ENCODE assay signal across 21 cellular contexts in genomic region chr3:8561365-8561764, GRCh38. TPM values are rescaled to one million over a fixed set of nuclear protein-coding genes. Genes with fewer than 3 reads are reported as not detected.
DNase-seq lines count a peak whose midpoint lies in the region; ATAC-seq and TF ChIP-seq lines count a peak whose summit lies in the region.
"Had no signal": no experiment of that assay in that cellular context is flagged by ENCODE, and none has a peak within 500 bp of the region (broad histone marks: within the 10 kb centered on the region; RNA-seq: fewer than 3 reads in every experiment).

No MANE protein-coding gene starts in this region.

- TF ChIP-seq EP300 in suprapubic skin (IDR thresholded peaks at IDR 0.05), result no peak

- no peak overlapping the region for H3K4me3 Mint-ChIP-seq in WTC11
- H3K4me3 Mint-ChIP-seq: activated CD8-positive, alpha-beta T cell treated with anti-CD3 and anti-CD28 coated beads, Interleukin-2, amount 10 ng/mL, durations not matched to agents 7 days and 5 days; activated naive CD4-positive, alpha-beta T cell treated with anti-CD3 and anti-CD28 coated beads, Interleukin-2, amount 10 ng/mL, durations not matched to agents 7 days and 5 days; CD4-positive, alpha-beta memory T cell; natural killer cell; stimulated activated memory B cell treated with anti-CD40 and anti-IgM and Interleukin-4, amounts not matched to agents 10 μg/mL and 1 μg/mL and 100 μg/mL, for 72 hours had no signal

- H3K27me3 Mint-ChIP-seq in WTC11 (ENCODE audit: low read depth), result no peaks in the 10 kb centered on the region
- H3K27me3 Mint-ChIP-seq: stimulated activated memory B cell treated with anti-CD40 and anti-IgM and Interleukin-4, amounts not matched to agents 10 μg/mL and 1 μg/mL and 100 μg/mL, for 72 hours had no signal

- H3K4me1 Mint-ChIP-seq in WTC11, result 0 out of 2 replicates have a peak, but pooled peaks cover 3% of the 10 kb centered on the region
- H3K4me1 Mint-ChIP-seq: activated naive CD4-positive, alpha-beta T cell treated with anti-CD3 and anti-CD28 coated beads, Interleukin-2, amount 10 ng/mL, durations not matched to agents 7 days and 5 days; CD4-positive, alpha-beta memory T cell; natural killer cell; stimulated activated memory B cell treated with anti-CD40 and anti-IgM and Interleukin-4, amounts not matched to agents 10 μg/mL and 1 μg/mL and 100 μg/mL, for 72 hours had no signal

- H3K4me1 ChIP-seq in body of pancreas, result peaks cover 11% of the 10 kb centered on the region
- H3K4me1 ChIP-seq in osteoblast (ENCODE audit: insufficient read depth, low read length), result peaks cover 29% of the 10 kb centered on the region
- peaks cover 20% of the 10 kb centered on the region for H3K4me1 ChIP-seq in suprapubic skin
- H3K4me1 ChIP-seq: transverse colon had no signal

- H2AFZ ChIP-seq in osteoblast (ENCODE audit: low read length), result no peak overlapping the region

- H3K36me3 ChIP-seq in body of pancreas (replicated peaks in 1 of 2; ENCODE audit: insufficient read depth in 1 of 2, low read depth in 2 of 2) (peaks cover 0 to 3% of the 10 kb centered on the region in 2 donors), osteoblast (ENCODE audit: insufficient read depth, low read length) (peaks cover 51% of the 10 kb centered on the region), suprapubic skin (peaks cover 8% of the 10 kb centered on the region)
- H3K36me3 ChIP-seq: MG63, transverse colon had no signal

- intact Hi-C loops in body of pancreas (cut with DNase I), result no loop called here
- intact Hi-C loops in left cardiac atrium (cut with DNase I), result no loop called here

- peak in 3 of 4 donors; percentile 15 to 28 (median 26) for DNase-seq in body of pancreas
- peak; percentile 62 for DNase-seq in left cardiac atrium
- DNase-seq in osteoblast (ENCODE audit: insufficient read length, low spot score, missing footprints), result no peak
- DNase-seq in suprapubic skin (ENCODE audit: low spot score in 2 of 2), result no peak
- DNase-seq in WTC11 (ENCODE audit: low spot score), result no peak
- DNase-seq: activated CD8-positive, alpha-beta T cell treated with anti-CD3 and anti-CD28 coated beads, Interleukin-2, amount 10 ng/mL, durations not matched to agents 7 days and 5 days; activated naive CD4-positive, alpha-beta T cell treated with anti-CD3 and anti-CD28 coated beads, Interleukin-2, amount 10 ng/mL, durations not matched to agents 7 days and 5 days; activated T-cell treated with anti-CD3 and anti-CD28 coated beads, Interleukin-2, amount 50 U/mL, for 48 hours; CD4-positive, alpha-beta memory T cell; dorsolateral prefrontal cortex; MG63; natural killer cell; NCI-H1694; NCI-H774; PC-3; transverse colon had no signal

- TF ChIP-seq POLR2A in body of pancreas (IDR thresholded peaks at IDR 0.05) (no peak), suprapubic skin (IDR thresholded peaks at IDR 0.05) (no peak)

- no peak overlapping the region for H3K4me3 ChIP-seq in body of pancreas
- H3K4me3 ChIP-seq in osteoblast (ENCODE audit: insufficient read depth, low read length), result no peak overlapping the region
- H3K4me3 ChIP-seq in suprapubic skin, result no peak overlapping the region
- H3K4me3 ChIP-seq: dorsolateral prefrontal cortex, MG63, transverse colon had no signal

- no peak overlapping the region for H3K27ac Mint-ChIP-seq in WTC11
- H3K27ac Mint-ChIP-seq: activated CD8-positive, alpha-beta T cell treated with anti-CD3 and anti-CD28 coated beads, Interleukin-2, amount 10 ng/mL, durations not matched to agents 7 days and 5 days; activated naive CD4-positive, alpha-beta T cell treated with anti-CD3 and anti-CD28 coated beads, Interleukin-2, amount 10 ng/mL, durations not matched to agents 7 days and 5 days; CD4-positive, alpha-beta memory T cell; natural killer cell; stimulated activated memory B cell treated with anti-CD40 and anti-IgM and Interleukin-4, amounts not matched to agents 10 μg/mL and 1 μg/mL and 100 μg/mL, for 72 hours had no signal

- no peaks in the 10 kb centered on the region for H3K9me3 Mint-ChIP-seq in WTC11
- H3K9me3 Mint-ChIP-seq: activated naive CD4-positive, alpha-beta T cell treated with anti-CD3 and anti-CD28 coated beads, Interleukin-2, amount 10 ng/mL, durations not matched to agents 7 days and 5 days; natural killer cell; stimulated activated memory B cell treated with anti-CD40 and anti-IgM and Interleukin-4, amounts not matched to agents 10 μg/mL and 1 μg/mL and 100 μg/mL, for 72 hours had no signal

- POLR2A ChIA-PET in WTC11 (lab: Charles Lee), result no interaction called here

- H3K36me3 Mint-ChIP-seq in WTC11, result 0 out of 2 replicates have a peak, but pooled peaks cover 4% of the 10 kb centered on the region
- H3K36me3 Mint-ChIP-seq: activated naive CD4-positive, alpha-beta T cell treated with anti-CD3 and anti-CD28 coated beads, Interleukin-2, amount 10 ng/mL, durations not matched to agents 7 days and 5 days; CD4-positive, alpha-beta memory T cell; natural killer cell had no signal

- H3K27me3 ChIP-seq in body of pancreas (no peaks in the 10 kb centered on the region), osteoblast (ENCODE audit: insufficient read depth, low read length) (no peaks in the 10 kb centered on the region), suprapubic skin (no peaks in the 10 kb centered on the region)
- H3K27me3 ChIP-seq: dorsolateral prefrontal cortex, MG63, transverse colon had no signal

- no peaks in the 10 kb centered on the region for H3K79me2 ChIP-seq in osteoblast (ENCODE audit: insufficient read depth, low read length)

- H3K27ac ChIP-seq in body of pancreas (no peak overlapping the region), osteoblast (ENCODE audit: low read depth, low read length) (peak overlapping the region; percentile 96), suprapubic skin (peak overlapping the region; percentile 35)
- H3K27ac ChIP-seq: dorsolateral prefrontal cortex, epithelial cell of prostate, transverse colon had no signal

- H4K20me1 ChIP-seq in osteoblast (ENCODE audit: insufficient read depth, low read length), result no peaks in the 10 kb centered on the region

- H3K9me3 ChIP-seq in body of pancreas (no peaks in the 10 kb centered on the region), osteoblast (ENCODE audit: low read depth, low read length) (no peaks in the 10 kb centered on the region), suprapubic skin (no peaks in the 10 kb centered on the region)
- H3K9me3 ChIP-seq: MG63, transverse colon had no signal

- CTCF ChIA-PET in WTC11 (lab: Charles Lee), result no interaction called here

- 59 to 77% methylated on average over 4 of the region's 4 CpGs for WGBS in body of pancreas, 2 donors
- WGBS in suprapubic skin, result 74% methylated on average over 4 of the region's 4 CpGs

- H3K4me2 ChIP-seq in osteoblast (ENCODE audit: insufficient read depth, low read length), result no peak overlapping the region

- ATAC-seq in body of pancreas, result peak; percentile 35
- peak; percentile 43 to 73 for ATAC-seq in left cardiac atrium
- no peak for ATAC-seq in HG03565 (IDR thresholded peaks at IDR 0.05; ENCODE audit: unreplicated experiment)
- ATAC-seq in WTC11, result no peak
- no peak for ATAC-seq in HG02798 (IDR thresholded peaks at IDR 0.05; ENCODE audit: poor library complexity, unreplicated experiment)
- no peak for ATAC-seq in GM19463 (IDR thresholded peaks at IDR 0.05; ENCODE audit: unreplicated experiment)
- ATAC-seq: activated CD8-positive, alpha-beta T cell treated with anti-CD3 and anti-CD28 coated beads, Interleukin-2, amount 10 ng/mL, durations not matched to agents 7 days and 5 days; natural killer cell; PC-3; stimulated activated memory B cell treated with anti-CD40 and anti-IgM and Interleukin-4, amounts not matched to agents 10 μg/mL and 1 μg/mL and 100 μg/mL, for 72 hours had no signal

- TF ChIP-seq CTCF in body of pancreas (IDR thresholded peaks at IDR 0.05) (no peak), osteoblast (IDR thresholded peaks at IDR 0.05; ENCODE audit: extremely low read depth, low read depth, low read length) (no peak), suprapubic skin (IDR thresholded peaks at IDR 0.05) (no peak), WTC11 (IDR thresholded peaks at IDR 0.05) (no peak)

TF ChIP-seq in WTC11, 78 proteins besides CTCF, POLR2A, EP300 and RAD21 (continues in another document):
- TF ChIP-seq EMX1 (CRISPR knock-in tag; IDR thresholded peaks at IDR 0.05), result no peak
- TF ChIP-seq SMAD3 (CRISPR knock-in tag; IDR thresholded peaks at IDR 0.05; ENCODE audit: borderline replicate concordance), result no peak
- TF ChIP-seq RELA (CRISPR knock-in tag; IDR thresholded peaks at IDR 0.05; ENCODE audit: borderline replicate concordance), result no peak
- TF ChIP-seq NFATC4 (CRISPR knock-in tag; IDR thresholded peaks at IDR 0.05), result no peak
- no peak for TF ChIP-seq AFF4 (CRISPR knock-in tag; IDR thresholded peaks at IDR 0.05; ENCODE audit: borderline replicate concordance)
- TF ChIP-seq ZNF396 (CRISPR knock-in tag; IDR thresholded peaks at IDR 0.05; ENCODE audit: borderline replicate concordance), result no peak

RNA-seq across cellular contexts. Expression of gene LMCD1, which starts 59.7 kb away (rescaled TPM):
- total RNA-seq in body of pancreas (10 to 100 TPM; 10.9 to 32.4 TPM), left cardiac atrium (10 to 100 TPM; 52.9 to 63.7 TPM), osteoblast (213 and 294 TPM in 2 replicates), suprapubic skin (10 to 100 TPM; 33.4 to 49.3 (median 36.8) TPM), WTC11 (2021) (10.6 to 12.5 TPM (median 10.9 TPM) in 3 replicates)
- total RNA-seq: natural killer cell had no signal

Comparison
In these comparisons a context has a peak if more than half of its experiments do, and no peak if none do; other contexts are left out.
1. ATAC-seq: peak in body of pancreas (single experiment) and left cardiac atrium (2 of 2); none in HG03565 (single experiment), WTC11 (single experiment), HG02798 (single experiment) and GM19463 (single experiment).
2. DNase-seq: peak in body of pancreas (3 of 4) and left cardiac atrium (single experiment); none in osteoblast (single experiment), suprapubic skin (0 of 2) and WTC11 (single experiment).
3. H3K27ac ChIP-seq: peak in osteoblast (single experiment) and suprapubic skin (single experiment); none in body of pancreas (0 of 4).